Comparison of ENCODE assay signal across 1 cellular context in genomic region chr1:10861822-10862221, GRCh38.
TF ChIP-seq lines count a peak whose summit lies in the region.

No MANE protein-coding gene starts in this region.

TF ChIP-seq in H1, 55 proteins besides CTCF, POLR2A, EP300 and RAD21 (continued from another document):
- no peak for TF ChIP-seq CHD7 (IDR thresholded peaks at IDR 0.05; ENCODE audit: insufficient replicate concordance, low read length)
- no peak for TF ChIP-seq RFX5 (IDR thresholded peaks at IDR 0.05; ENCODE audit: borderline replicate concordance, low read depth, low read length)
- TF ChIP-seq SIRT6 (IDR thresholded peaks at IDR 0.05; ENCODE audit: low read length): no peak
- no peak for TF ChIP-seq SIX5 (IDR thresholded peaks at IDR 0.05; ENCODE audit: low read depth, low read length)
- TF ChIP-seq TBP (IDR thresholded peaks at IDR 0.05; ENCODE audit: low read depth, low read length): no peak
- no peak for TF ChIP-seq KDM1A (IDR thresholded peaks at IDR 0.05; ENCODE audit: borderline replicate concordance, low read length)
- TF ChIP-seq HDAC6 (IDR thresholded peaks at IDR 0.05; ENCODE audit: low read depth, low read length): no peak
